In genomic region chr3:195902634-195903033, GRCh38 we compare ENCODE assay signal across 8 cellular contexts. TPM values are rescaled to one million over a fixed set of nuclear protein-coding genes. Genes with fewer than 3 reads are reported as not detected.
DNase-seq lines count a peak whose midpoint lies in the region; ATAC-seq and TF ChIP-seq lines count a peak whose summit lies in the region.
"Not testable (repeated sequence)": the region's sequence is repeated elsewhere in the genome, so short reads cannot be mapped to it uniquely, and the experiment has no call there.

No MANE protein-coding gene starts in this region.

- not testable (repeated sequence) for TF ChIP-seq CTCF in CD4-positive, alpha-beta T cell (IDR thresholded peaks at IDR 0.05); VCaP (conservative IDR thresholded peaks at IDR 0.05); neutrophil (IDR thresholded peaks at IDR 0.05); gastrocnemius medialis (IDR thresholded peaks at IDR 0.05 in 4 of 5, conservative IDR thresholded peaks at IDR 0.05 in 1 of 5)

- not testable (repeated sequence) for H3K9ac ChIP-seq in BLaER1

- not testable (repeated sequence) for H3K27me3 Mint-ChIP-seq in CD4-positive, alpha-beta T cell; dendritic cell treated with granulocyte-macrophage colony-stimulating factor and Interleukin-4, amounts not matched to agents 40 ng/mL and 50 ng/mL, for 4 days; stimulated activated naive B cell treated with anti-CD40 and anti-IgM and Interleukin-4, amounts not matched to agents 10 μg/mL and 1 μg/mL and 100 μg/mL, for 72 hours

- POLR2A ChIA-PET in CD4-positive, alpha-beta T cell (lab: Charles Lee) = interaction anchor here (0.6 to 7.6 kb wide), 2 partner anchors 7 to 99 kb away, joined by 3 to 231 read pairs; no protein-coding TSS in a partner anchor

- H3K27ac Mint-ChIP-seq in CD4-positive, alpha-beta T cell = peak overlapping the region; percentile 99
- H3K27ac Mint-ChIP-seq in dendritic cell treated with granulocyte-macrophage colony-stimulating factor and Interleukin-4, amounts not matched to agents 40 ng/mL and 50 ng/mL, for 4 days = peak overlapping the region; percentile 96
- H3K27ac Mint-ChIP-seq in stimulated activated naive B cell treated with anti-CD40 and anti-IgM and Interleukin-4, amounts not matched to agents 10 μg/mL and 1 μg/mL and 100 μg/mL, for 72 hours = peak overlapping the region; percentile 37

- peaks cover 42% of the 10 kb centered on the region for H4K20me1 ChIP-seq in BLaER1

- 93% methylated on average over 9 of the region's 9 CpGs for WGBS in right cardiac atrium

- intact Hi-C loops in CD4-positive, alpha-beta T cell (cut with DNase I, micrococcal nuclease) = loop anchor here in 1 of 2 experiments (5.0 kb wide), 1 partner anchor 355 kb away; no protein-coding TSS in a partner anchor
- intact Hi-C loops in dendritic cell treated with granulocyte-macrophage colony-stimulating factor and Interleukin-4, amounts not matched to agents 40 ng/mL and 50 ng/mL, for 4 days (cut with micrococcal nuclease); right cardiac atrium (cut with DNase I); gastrocnemius medialis (cut with DNase I; ENCODE audit: low total_unique reads): not testable (repeated sequence)

- ATAC-seq in CD4-positive, alpha-beta T cell (ENCODE audit: poor library complexity); right cardiac atrium; gastrocnemius medialis; stimulated activated naive B cell treated with anti-CD40 and anti-IgM and Interleukin-4, amounts not matched to agents 10 μg/mL and 1 μg/mL and 100 μg/mL, for 72 hours (replicated peaks): not testable (repeated sequence)

- H3K36me3 Mint-ChIP-seq in CD4-positive, alpha-beta T cell (ENCODE audit: low read depth) = peaks cover 13% of the 10 kb centered on the region
- H3K36me3 Mint-ChIP-seq in dendritic cell treated with granulocyte-macrophage colony-stimulating factor and Interleukin-4, amounts not matched to agents 40 ng/mL and 50 ng/mL, for 4 days (ENCODE audit: low read depth) = not testable (repeated sequence)
- H3K36me3 Mint-ChIP-seq in stimulated activated naive B cell treated with anti-CD40 and anti-IgM and Interleukin-4, amounts not matched to agents 10 μg/mL and 1 μg/mL and 100 μg/mL, for 72 hours = peaks cover 11 to 15% of the 10 kb centered on the region in 2 donors

- not testable (repeated sequence) for H3K9me3 Mint-ChIP-seq in CD4-positive, alpha-beta T cell; dendritic cell treated with granulocyte-macrophage colony-stimulating factor and Interleukin-4, amounts not matched to agents 40 ng/mL and 50 ng/mL, for 4 days; stimulated activated naive B cell treated with anti-CD40 and anti-IgM and Interleukin-4, amounts not matched to agents 10 μg/mL and 1 μg/mL and 100 μg/mL, for 72 hours

- H3K4me3 Mint-ChIP-seq in CD4-positive, alpha-beta T cell; dendritic cell treated with granulocyte-macrophage colony-stimulating factor and Interleukin-4, amounts not matched to agents 40 ng/mL and 50 ng/mL, for 4 days; stimulated activated naive B cell treated with anti-CD40 and anti-IgM and Interleukin-4, amounts not matched to agents 10 μg/mL and 1 μg/mL and 100 μg/mL, for 72 hours: not testable (repeated sequence)

- H3K4me2 ChIP-seq in BLaER1 = peak overlapping the region; percentile 94

- peaks cover 80% of the 10 kb centered on the region for H3K4me1 Mint-ChIP-seq in CD4-positive, alpha-beta T cell (ENCODE audit: low read depth)
- peaks cover 95% of the 10 kb centered on the region for H3K4me1 Mint-ChIP-seq in dendritic cell treated with granulocyte-macrophage colony-stimulating factor and Interleukin-4, amounts not matched to agents 40 ng/mL and 50 ng/mL, for 4 days (ENCODE audit: low read depth)
- H3K4me1 Mint-ChIP-seq in stimulated activated naive B cell treated with anti-CD40 and anti-IgM and Interleukin-4, amounts not matched to agents 10 μg/mL and 1 μg/mL and 100 μg/mL, for 72 hours = peaks cover 63 to 89% of the 10 kb centered on the region in 2 donors

- not testable (repeated sequence) for H3K27ac ChIP-seq in BLaER1; CD4-positive, alpha-beta T cell (ENCODE audit: low read depth, low read length); right cardiac atrium (ENCODE audit: low read length)
- H3K27ac ChIP-seq in VCaP (peak overlapping the region; percentile 96; the same call in 1 of the 2 replicates), neutrophil (peak overlapping the region; percentile 94), gastrocnemius medialis (peak overlapping the region; percentile 95 to 99 (median 98))

- TF ChIP-seq POLR2A in gastrocnemius medialis (IDR thresholded peaks at IDR 0.05) = not testable (repeated sequence)

- not testable (repeated sequence) for H3K4me3 ChIP-seq in BLaER1; right cardiac atrium (ENCODE audit: low read length); gastrocnemius medialis
- peak overlapping the region; percentile 47 to 59 for H3K4me3 ChIP-seq in neutrophil (ENCODE audit: low read depth in 1 of 2, low read length in 1 of 2)

- peaks cover 100% of the 10 kb centered on the region for H3K4me1 ChIP-seq in BLaER1
- not testable (repeated sequence) for H3K4me1 ChIP-seq in right cardiac atrium (ENCODE audit: control insufficient read depth, insufficient read depth, low read length)
- H3K4me1 ChIP-seq in neutrophil (ENCODE audit: control insufficient read depth in 1 of 2, insufficient read depth in 1 of 2, low read depth in 1 of 2, low read length in 1 of 2) = peaks cover 98 to 100% of the 10 kb centered on the region in 2 experiments
- peaks cover 69 to 76% of the 10 kb centered on the region in 2 donors for H3K4me1 ChIP-seq in gastrocnemius medialis

- in situ Hi-C loops in gastrocnemius medialis (cut with MboI; ENCODE audit: low sequenced_read_pairs in 4 of 4) = not testable (repeated sequence)

- CTCF ChIA-PET in CD4-positive, alpha-beta T cell (lab: Charles Lee) = interaction anchor here (0.6 to 1.6 kb wide), 4 partner anchors 8 to 1912 kb away, joined by 3 to 7 read pairs (median 3); no protein-coding TSS in a partner anchor

- DNase-seq in CD4-positive, alpha-beta T cell; gastrocnemius medialis; stimulated activated naive B cell treated with anti-CD40 and anti-IgM and Interleukin-4, amounts not matched to agents 10 μg/mL and 1 μg/mL and 100 μg/mL, for 72 hours: not testable (repeated sequence)
- peak in 2 of 3 donors; percentile 8 to 37 for DNase-seq in right cardiac atrium

- H3K27me3 ChIP-seq in BLaER1; CD4-positive, alpha-beta T cell (ENCODE audit: control insufficient read depth, insufficient read depth, low read length); right cardiac atrium (ENCODE audit: control insufficient read depth, insufficient read depth); neutrophil; gastrocnemius medialis: not testable (repeated sequence)

- H3K36me3 ChIP-seq in BLaER1, neutrophil, gastrocnemius medialis: not testable (repeated sequence)

- H3K9me3 ChIP-seq in BLaER1; CD4-positive, alpha-beta T cell (ENCODE audit: control insufficient read depth, low read length); right cardiac atrium (ENCODE audit: control insufficient read depth, low read length); neutrophil; gastrocnemius medialis: not testable (repeated sequence)

RNA-seq across cellular contexts. Expression of gene TNK2, which starts 5.7 kb away (rescaled TPM):
- 100 to 1,000 TPM; 161 to 171 TPM for total RNA-seq in CD4-positive, alpha-beta T cell
- 100 to 1,000 TPM in 1 of 4 donors, 10 to 100 TPM in 3; 74.7 to 162 (median 84.2) TPM for total RNA-seq in right cardiac atrium
- 40.1 TPM for polyA plus RNA-seq in right cardiac atrium
- 10 to 100 TPM; 40.5 to 54.0 (median 49.3) TPM for total RNA-seq in gastrocnemius medialis

Comparison
In these comparisons a context has a peak if more than half of its experiments do, and no peak if none do; other contexts are left out.
1. H3K27ac Mint-ChIP-seq: peak in every context shown above with its lines; median percentile 99 in CD4-positive, alpha-beta T cell; 96 in dendritic cell treated with granulocyte-macrophage colony-stimulating factor and Interleukin-4, amounts not matched to agents 40 ng/mL and 50 ng/mL, for 4 days; 37 in stimulated activated naive B cell treated with anti-CD40 and anti-IgM and Interleukin-4, amounts not matched to agents 10 μg/mL and 1 μg/mL and 100 μg/mL, for 72 hours.